Comparison of ENCODE assay signal across 27 cellular contexts in the genomic region with DNA sequence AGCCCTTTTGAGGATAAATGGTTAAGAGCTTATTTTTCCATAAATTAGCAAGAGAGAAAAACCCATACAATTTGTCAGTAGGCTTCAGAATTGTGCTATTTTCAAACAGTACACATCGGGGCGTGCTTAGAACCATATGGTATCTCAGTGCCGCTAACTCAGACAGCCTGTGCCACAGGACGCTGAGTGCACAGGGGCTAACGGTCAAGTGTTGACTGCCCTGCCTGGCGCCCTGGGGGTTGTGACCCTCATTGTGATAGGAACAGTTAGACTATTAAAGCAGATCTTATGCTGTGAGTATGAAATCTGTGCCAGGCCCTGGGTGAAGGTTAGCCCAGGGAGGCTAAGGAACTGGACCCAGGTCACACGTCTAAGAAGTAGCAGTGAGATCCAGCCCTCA.
"Had no signal": no experiment of that assay in that cellular context is flagged by ENCODE, and none has a peak within 500 bp of the region (broad histone marks: within the 10 kb centered on the region; RNA-seq: fewer than 3 reads in every experiment).

No MANE protein-coding gene starts in this region.

- H3K27me3 ChIP-seq: foreskin keratinocyte, hepatocyte, neutrophil, pancreas, right lobe of liver, transverse colon, upper lobe of right lung, uterus had no signal

- ATAC-seq: foreskin keratinocyte; gastroesophageal sphincter; heart left ventricle; naive thymus-derived CD8-positive, alpha-beta T cell; pancreas; right lobe of liver; stimulated activated naive CD8-positive, alpha-beta T cell treated with anti-CD3 and anti-CD28 coated beads, Interleukin-15, amount 100 ng/mL, for 72 hours; upper lobe of right lung had no signal

- H3K27ac ChIP-seq: dorsolateral prefrontal cortex, epithelial cell of prostate, esophagus muscularis mucosa, foreskin keratinocyte, gastroesophageal sphincter, heart left ventricle, hepatocyte, neutrophil, pancreas, right lobe of liver, suprapubic skin, transverse colon, upper lobe of right lung, uterus had no signal

- FAIRE-seq: pancreas, small intestine had no signal

- H3K9me3 ChIP-seq: neutrophil, pancreas, suprapubic skin, transverse colon, upper lobe of right lung, uterus had no signal

- DNase-seq: dorsolateral prefrontal cortex; effector CD4-positive, alpha-beta T cell; foreskin keratinocyte; heart left ventricle; kidney glomerular epithelial cell; mesenchymal stem cell; midbrain; naive thymus-derived CD8-positive, alpha-beta T cell; pancreas; retina; right lobe of liver; small intestine; stimulated activated CD4-positive, alpha-beta T cell treated with anti-CD3 and anti-CD28 coated beads, Interleukin-15, amount 100 ng/mL, for 24 hours; stimulated activated CD4-positive, alpha-beta T cell treated with anti-CD3 and anti-CD28 coated beads, Interleukin-2, amount 100 ng/mL, for 48 hours; stimulated activated CD8-positive, alpha-beta memory T cell treated with anti-CD3 and anti-CD28 coated beads, Interleukin-4, amount 100 ng/mL, for 48 hours; stimulated activated naive CD4-positive, alpha-beta T cell; stimulated activated naive CD8-positive, alpha-beta T cell treated with anti-CD3 and anti-CD28 coated beads, Interleukin-15, amount 100 ng/mL, for 72 hours; transverse colon; upper lobe of right lung; uterus had no signal

- H3K4me1 Mint-ChIP-seq: central memory CD8-positive, alpha-beta T cell; naive thymus-derived CD8-positive, alpha-beta T cell; stimulated activated naive CD8-positive, alpha-beta T cell treated with anti-CD3 and anti-CD28 coated beads, Interleukin-15, amount 100 ng/mL, for 72 hours had no signal

- H3K27ac Mint-ChIP-seq: naive thymus-derived CD8-positive, alpha-beta T cell; stimulated activated naive CD8-positive, alpha-beta T cell treated with anti-CD3 and anti-CD28 coated beads, Interleukin-15, amount 100 ng/mL, for 72 hours had no signal

- H3K4me3 ChIP-seq: dorsolateral prefrontal cortex, esophagus muscularis mucosa, gastroesophageal sphincter, heart left ventricle, hepatocyte, pancreas, right lobe of liver, suprapubic skin, transverse colon, upper lobe of right lung, uterus had no signal

- H3K36me3 ChIP-seq: esophagus muscularis mucosa, gastroesophageal sphincter, heart left ventricle, neutrophil, pancreas, right lobe of liver, suprapubic skin, transverse colon, upper lobe of right lung, uterus had no signal

- H3K4me1 ChIP-seq: foreskin keratinocyte, gastroesophageal sphincter, heart left ventricle, pancreas, right lobe of liver, suprapubic skin, transverse colon, upper lobe of right lung, uterus had no signal

- H3K4me3 Mint-ChIP-seq: central memory CD8-positive, alpha-beta T cell; naive thymus-derived CD8-positive, alpha-beta T cell; stimulated activated naive CD8-positive, alpha-beta T cell treated with anti-CD3 and anti-CD28 coated beads, Interleukin-15, amount 100 ng/mL, for 72 hours had no signal
